11 cellular contexts compared by ENCODE assay signal in genomic region chr9:16718296-16718695, GRCh38.
"Had no signal": no experiment of that assay in that cellular context is flagged by ENCODE, and none has a peak within 500 bp of the region (broad histone marks: within the 10 kb centered on the region; RNA-seq: fewer than 3 reads in every experiment).

No MANE protein-coding gene starts in this region.

- H3K4me2 ChIP-seq: smooth muscle cell had no signal

- H3K4me3 ChIP-seq: left lung, smooth muscle cell, upper lobe of left lung had no signal

- H3K36me3 ChIP-seq: left lung, upper lobe of left lung had no signal

- ATAC-seq: T-helper 17 cell had no signal

- H3K4me1 ChIP-seq: upper lobe of left lung had no signal

- H3K9me3 ChIP-seq: left lung, upper lobe of left lung had no signal

- H3K27ac ChIP-seq: upper lobe of left lung had no signal

- H3K27me3 ChIP-seq: left lung, upper lobe of left lung had no signal

- DNase-seq: activated CD4-positive, alpha-beta T cell treated with anti-CD3 and anti-CD28 coated beads, Interleukin-2, amount 50 U/mL, for 1 hour; activated CD4-positive, CD25-positive, alpha-beta regulatory T cell; activated effector memory CD4-positive, alpha-beta T cell treated with anti-CD3 and anti-CD28 coated beads, Interleukin-2, amount 50 U/mL, for 16 hours; activated T-cell treated with anti-CD3 and anti-CD28 coated beads, Interleukin-2, amount 50 U/mL, for 24 hours; cerebellar nuclear complex; head of caudate nucleus; left lung; nephron progenitor cell; T-helper 17 cell; upper lobe of left lung had no signal
